10 cellular contexts compared by ENCODE assay signal in genomic region chr5:68141494-68141893, GRCh38.
DNase-seq lines count a peak whose midpoint lies in the region; ATAC-seq and TF ChIP-seq lines count a peak whose summit lies in the region.
"Had no signal": no experiment of that assay in that cellular context is flagged by ENCODE, and none has a peak within 500 bp of the region (broad histone marks: within the 10 kb centered on the region; RNA-seq: fewer than 3 reads in every experiment).

No MANE protein-coding gene starts in this region.

- CTCF ChIA-PET in activated CD8-positive, alpha-beta T cell treated with anti-CD3 and anti-CD28 coated beads for 36 hours (lab: Charles Lee): no interaction called here
- CTCF ChIA-PET in activated CD8-positive, alpha-beta T cell treated with anti-CD3 and anti-CD28 coated beads, Interleukin-2, amount 10 ng/mL, durations not matched to agents 7 days and 5 days (lab: Charles Lee): no interaction called here

- intact Hi-C loops in activated CD8-positive, alpha-beta T cell treated with anti-CD3 and anti-CD28 coated beads for 36 hours (cut with micrococcal nuclease): no loop called here

- peak; percentile 77 for ATAC-seq in activated CD8-positive, alpha-beta T cell treated with anti-CD3 and anti-CD28 coated beads for 36 hours
- ATAC-seq in activated CD8-positive, alpha-beta T cell treated with anti-CD3 and anti-CD28 coated beads, Interleukin-2, amount 10 ng/mL, durations not matched to agents 7 days and 5 days: no peak
- ATAC-seq in HG02885 (IDR thresholded peaks at IDR 0.05; ENCODE audit: poor library complexity, unreplicated experiment): peak; percentile 61
- peak; percentile 77 for ATAC-seq in stimulated activated naive CD8-positive, alpha-beta T cell treated with anti-CD3 and anti-CD28 coated beads, Interleukin-15, amount 100 ng/mL, for 72 hours
- no peak for ATAC-seq in GM21447 (IDR thresholded peaks at IDR 0.05; ENCODE audit: unreplicated experiment)

- POLR2A ChIA-PET in activated CD8-positive, alpha-beta T cell treated with anti-CD3 and anti-CD28 coated beads for 36 hours (lab: Charles Lee): no interaction called here
- POLR2A ChIA-PET in activated CD8-positive, alpha-beta T cell treated with anti-CD3 and anti-CD28 coated beads, Interleukin-2, amount 10 ng/mL, durations not matched to agents 7 days and 5 days (lab: Charles Lee): no interaction called here

- no peak for DNase-seq in activated CD8-positive, alpha-beta T cell treated with anti-CD3 and anti-CD28 coated beads for 36 hours
- no peak for DNase-seq in activated CD8-positive, alpha-beta T cell treated with anti-CD3 and anti-CD28 coated beads, Interleukin-2, amount 10 ng/mL, durations not matched to agents 7 days and 5 days
- DNase-seq in central memory CD4-positive, alpha-beta T cell: peak; percentile 35
- peak in 1 of 2 donors; percentile 3 for DNase-seq in stimulated activated naive CD8-positive, alpha-beta T cell treated with anti-CD3 and anti-CD28 coated beads, Interleukin-15, amount 100 ng/mL, for 72 hours
- no peak for DNase-seq in NOMO-1 (lab: John Stamatoyannopoulos, UW; ENCODE audit: unreplicated experiment in 2 of 2)
- no peak for DNase-seq in NCI-H1092 (lab: John Stamatoyannopoulos, UW)
- DNase-seq: colonic mucosa, NCI-H2107 had no signal

- H3K9me3 Mint-ChIP-seq in activated CD8-positive, alpha-beta T cell treated with anti-CD3 and anti-CD28 coated beads for 36 hours: peaks cover 10% of the 10 kb centered on the region
- H3K9me3 Mint-ChIP-seq in activated CD8-positive, alpha-beta T cell treated with anti-CD3 and anti-CD28 coated beads, Interleukin-2, amount 10 ng/mL, durations not matched to agents 7 days and 5 days (ENCODE audit: insufficient read depth): no peaks in the 10 kb centered on the region
- peaks cover 0 to 7% of the 10 kb centered on the region in 2 donors for H3K9me3 Mint-ChIP-seq in stimulated activated naive CD8-positive, alpha-beta T cell treated with anti-CD3 and anti-CD28 coated beads, Interleukin-15, amount 100 ng/mL, for 72 hours

- H3K4me3 Mint-ChIP-seq in activated CD8-positive, alpha-beta T cell treated with anti-CD3 and anti-CD28 coated beads for 36 hours: no peak overlapping the region
- H3K4me3 Mint-ChIP-seq in activated CD8-positive, alpha-beta T cell treated with anti-CD3 and anti-CD28 coated beads, Interleukin-2, amount 10 ng/mL, durations not matched to agents 7 days and 5 days: no peak overlapping the region
- no peak overlapping the region for H3K4me3 Mint-ChIP-seq in stimulated activated naive CD8-positive, alpha-beta T cell treated with anti-CD3 and anti-CD28 coated beads, Interleukin-15, amount 100 ng/mL, for 72 hours

- no peak overlapping the region for H3K27ac Mint-ChIP-seq in activated CD8-positive, alpha-beta T cell treated with anti-CD3 and anti-CD28 coated beads for 36 hours
- no peak overlapping the region for H3K27ac Mint-ChIP-seq in activated CD8-positive, alpha-beta T cell treated with anti-CD3 and anti-CD28 coated beads, Interleukin-2, amount 10 ng/mL, durations not matched to agents 7 days and 5 days
- H3K27ac Mint-ChIP-seq in stimulated activated naive CD8-positive, alpha-beta T cell treated with anti-CD3 and anti-CD28 coated beads, Interleukin-15, amount 100 ng/mL, for 72 hours: no peak overlapping the region

- H3K4me1 Mint-ChIP-seq in activated CD8-positive, alpha-beta T cell treated with anti-CD3 and anti-CD28 coated beads for 36 hours (ENCODE audit: low read depth): peaks cover 10% of the 10 kb centered on the region
- H3K4me1 Mint-ChIP-seq in activated CD8-positive, alpha-beta T cell treated with anti-CD3 and anti-CD28 coated beads, Interleukin-2, amount 10 ng/mL, durations not matched to agents 7 days and 5 days (ENCODE audit: low read depth): no peaks in the 10 kb centered on the region
- peaks cover 12% of the 10 kb centered on the region for H3K4me1 Mint-ChIP-seq in stimulated activated naive CD8-positive, alpha-beta T cell treated with anti-CD3 and anti-CD28 coated beads, Interleukin-15, amount 100 ng/mL, for 72 hours

- no peaks in the 10 kb centered on the region for H3K36me3 Mint-ChIP-seq in activated CD8-positive, alpha-beta T cell treated with anti-CD3 and anti-CD28 coated beads for 36 hours (ENCODE audit: low read depth)
- no peaks in the 10 kb centered on the region for H3K36me3 Mint-ChIP-seq in activated CD8-positive, alpha-beta T cell treated with anti-CD3 and anti-CD28 coated beads, Interleukin-2, amount 10 ng/mL, durations not matched to agents 7 days and 5 days (ENCODE audit: low read depth)

- no peak for TF ChIP-seq CTCF in activated CD8-positive, alpha-beta T cell treated with anti-CD3 and anti-CD28 coated beads for 36 hours (IDR thresholded peaks at IDR 0.05)

- peaks cover 1% of the 10 kb centered on the region for H3K27me3 Mint-ChIP-seq in activated CD8-positive, alpha-beta T cell treated with anti-CD3 and anti-CD28 coated beads for 36 hours
- no peaks in the 10 kb centered on the region for H3K27me3 Mint-ChIP-seq in activated CD8-positive, alpha-beta T cell treated with anti-CD3 and anti-CD28 coated beads, Interleukin-2, amount 10 ng/mL, durations not matched to agents 7 days and 5 days (ENCODE audit: low read depth)
- H3K27me3 Mint-ChIP-seq in stimulated activated naive CD8-positive, alpha-beta T cell treated with anti-CD3 and anti-CD28 coated beads, Interleukin-15, amount 100 ng/mL, for 72 hours: no peaks in the 10 kb centered on the region

Comparison
In these comparisons a context has a peak if more than half of its experiments do, and no peak if none do; other contexts are left out.
1. ATAC-seq: peak in activated CD8-positive, alpha-beta T cell treated with anti-CD3 and anti-CD28 coated beads for 36 hours (single experiment), HG02885 (single experiment) and stimulated activated naive CD8-positive, alpha-beta T cell treated with anti-CD3 and anti-CD28 coated beads, Interleukin-15, amount 100 ng/mL, for 72 hours (single experiment); none in activated CD8-positive, alpha-beta T cell treated with anti-CD3 and anti-CD28 coated beads, Interleukin-2, amount 10 ng/mL, durations not matched to agents 7 days and 5 days (single experiment) and GM21447 (single experiment).